Comparison of ENCODE assay signal across 19 cellular contexts in genomic region chr2:143252138-143252907, GRCh38.
A peak's percentile ranks its signal among the peaks of the same experiment; 100 is the strongest.
DNase-seq lines count a peak whose midpoint lies in the region; ATAC-seq lines count a peak whose summit lies in the region.
"Had no signal": no experiment of that assay in that cellular context is flagged by ENCODE, and none has a peak within 500 bp of the region (broad histone marks: within the 10 kb centered on the region; RNA-seq: fewer than 3 reads in every experiment).

No MANE protein-coding gene starts in this region.

- ATAC-seq in activated T-cell treated with anti-CD3 and anti-CD28 coated beads, Interleukin-2, amount 50 U/mL, for 4 hours, result peak; percentile 56 to 65
- ATAC-seq in activated naive CD8-positive, alpha-beta T cell treated with anti-CD3 and anti-CD28 coated beads, Interleukin-2, amount 50 U/mL, for 24 hours, result peak; percentile 47
- ATAC-seq: GM12878 had no signal

- H3K4me3 Mint-ChIP-seq in activated T-cell treated with anti-CD3 and anti-CD28 coated beads, Interleukin-2, amount 50 U/mL, for 4 hours, result peak overlapping the region; percentile 61
- H3K4me3 Mint-ChIP-seq in T-helper 1 cell treated with Interleukin-12 subunit alpha and Interleukin-12 subunit beta and Interleukin-4 antibody, amounts not matched to agents 30 μg/mL and 1 μg/mL, for 36 hours, result peak overlapping the region; percentile 57
- H3K4me3 Mint-ChIP-seq in activated naive CD8-positive, alpha-beta T cell treated with anti-CD3 and anti-CD28 coated beads, Interleukin-2, amount 50 U/mL, for 24 hours, result peak overlapping the region; percentile 63
- peak overlapping the region; percentile 55 for H3K4me3 Mint-ChIP-seq in stimulated activated naive CD8-positive, alpha-beta T cell treated with anti-CD3 and anti-CD28 coated beads, Interleukin-15, Interleukin-2, amounts not matched to agents 100 ng/mL and 50 ng/mL, for 24 hours

- H3K27ac ChIP-seq in substantia nigra (ENCODE audit: low read depth, low read length, poor library complexity, severe bottlenecking) (no peak overlapping the region), GM23248 (no peak overlapping the region)
- H3K27ac ChIP-seq: C4-2B had no signal

- H3K27ac Mint-ChIP-seq in T-helper 1 cell treated with Interleukin-12 subunit alpha and Interleukin-12 subunit beta and Interleukin-4 antibody, amounts not matched to agents 30 μg/mL and 1 μg/mL, for 36 hours, result peak overlapping the region; percentile 80
- peak overlapping the region; percentile 88 for H3K27ac Mint-ChIP-seq in activated naive CD8-positive, alpha-beta T cell treated with anti-CD3 and anti-CD28 coated beads, Interleukin-2, amount 50 U/mL, for 24 hours
- peak overlapping the region; percentile 77 for H3K27ac Mint-ChIP-seq in stimulated activated naive CD8-positive, alpha-beta T cell treated with anti-CD3 and anti-CD28 coated beads, Interleukin-15, Interleukin-2, amounts not matched to agents 100 ng/mL and 50 ng/mL, for 24 hours

- peaks cover 5% of the 10 kb centered on the region for H3K9me3 Mint-ChIP-seq in activated T-cell treated with anti-CD3 and anti-CD28 coated beads, Interleukin-2, amount 50 U/mL, for 4 hours
- H3K9me3 Mint-ChIP-seq in T-helper 1 cell treated with Interleukin-12 subunit alpha and Interleukin-12 subunit beta and Interleukin-4 antibody, amounts not matched to agents 30 μg/mL and 1 μg/mL, for 36 hours, result peaks cover 4% of the 10 kb centered on the region
- peaks cover 5% of the 10 kb centered on the region for H3K9me3 Mint-ChIP-seq in activated naive CD8-positive, alpha-beta T cell treated with anti-CD3 and anti-CD28 coated beads, Interleukin-2, amount 50 U/mL, for 24 hours
- H3K9me3 Mint-ChIP-seq in stimulated activated naive CD8-positive, alpha-beta T cell treated with anti-CD3 and anti-CD28 coated beads, Interleukin-15, Interleukin-2, amounts not matched to agents 100 ng/mL and 50 ng/mL, for 24 hours, result no peaks in the 10 kb centered on the region

- H3K27me3 ChIP-seq in GM23248 (replicated peaks; ENCODE audit: insufficient read depth), result peaks cover 20% of the 10 kb centered on the region; the same call in 1 of the 2 replicates

- no peaks in the 10 kb centered on the region for H3K36me3 ChIP-seq in GM23248 (ENCODE audit: low read depth)

- H4K20me1 ChIP-seq in GM23248 (ENCODE audit: insufficient read depth), result no peaks in the 10 kb centered on the region

- H3K9me2 ChIP-seq in GM23248 (ENCODE audit: insufficient read depth), result no peaks in the 10 kb centered on the region

- in situ Hi-C loops in GM23248 (cut with MboI), result no loop called here

- H3K27me3 Mint-ChIP-seq in activated T-cell treated with anti-CD3 and anti-CD28 coated beads, Interleukin-2, amount 50 U/mL, for 4 hours (ENCODE audit: low read depth), result no peaks in the 10 kb centered on the region
- no peaks in the 10 kb centered on the region for H3K27me3 Mint-ChIP-seq in T-helper 1 cell treated with Interleukin-12 subunit alpha and Interleukin-12 subunit beta and Interleukin-4 antibody, amounts not matched to agents 30 μg/mL and 1 μg/mL, for 36 hours (ENCODE audit: low read depth)
- H3K27me3 Mint-ChIP-seq in activated naive CD8-positive, alpha-beta T cell treated with anti-CD3 and anti-CD28 coated beads, Interleukin-2, amount 50 U/mL, for 24 hours, result no peaks in the 10 kb centered on the region
- no peaks in the 10 kb centered on the region for H3K27me3 Mint-ChIP-seq in stimulated activated naive CD8-positive, alpha-beta T cell treated with anti-CD3 and anti-CD28 coated beads, Interleukin-15, Interleukin-2, amounts not matched to agents 100 ng/mL and 50 ng/mL, for 24 hours

- H3K4me3 ChIP-seq in GM23248, result no peak overlapping the region
- H3K4me3 ChIP-seq: GM12878 had no signal

- H3F3A ChIP-seq in GM23248 (ENCODE audit: insufficient read depth), result no peaks in the 10 kb centered on the region

- no peak overlapping the region for H3K9ac ChIP-seq in GM23248

- WGBS in GM23248 (ENCODE audit: low coverage in 1 of 2, low lambda C conversion rate in 2 of 2, missing lambda C conversion rate in 2 of 2), 2 experiments, result 75% methylated on average over 5 of the region's 5 CpGs

- H3K4me1 ChIP-seq in GM23248 (ENCODE audit: insufficient read depth), result no peaks in the 10 kb centered on the region

- H3K4me1 Mint-ChIP-seq in activated T-cell treated with anti-CD3 and anti-CD28 coated beads, Interleukin-2, amount 50 U/mL, for 4 hours (ENCODE audit: low read depth), result peaks cover 53% of the 10 kb centered on the region
- peaks cover 53% of the 10 kb centered on the region for H3K4me1 Mint-ChIP-seq in T-helper 1 cell treated with Interleukin-12 subunit alpha and Interleukin-12 subunit beta and Interleukin-4 antibody, amounts not matched to agents 30 μg/mL and 1 μg/mL, for 36 hours (ENCODE audit: low read depth)
- peaks cover 69% of the 10 kb centered on the region for H3K4me1 Mint-ChIP-seq in activated naive CD8-positive, alpha-beta T cell treated with anti-CD3 and anti-CD28 coated beads, Interleukin-2, amount 50 U/mL, for 24 hours
- peaks cover 72% of the 10 kb centered on the region for H3K4me1 Mint-ChIP-seq in stimulated activated naive CD8-positive, alpha-beta T cell treated with anti-CD3 and anti-CD28 coated beads, Interleukin-15, Interleukin-2, amounts not matched to agents 100 ng/mL and 50 ng/mL, for 24 hours (ENCODE audit: low read depth)

- no peak overlapping the region for H3K4me2 ChIP-seq in GM23248 (ENCODE audit: unreplicated experiment)

- no peaks in the 10 kb centered on the region for H3K9me3 ChIP-seq in GM23248 (ENCODE audit: low read depth)

- DNase-seq in activated T-cell treated with anti-CD3 and anti-CD28 coated beads, Interleukin-2, amount 50 U/mL, for 4 hours, result no peak
- DNase-seq in activated T-cell treated with anti-CD3 and anti-CD28 coated beads for 4 hours (no peak), substantia nigra (lab: John Stamatoyannopoulos, UW) (no peak), hippocampal formation (lab: John Stamatoyannopoulos, UW) (no peak), GM23248 (no peak)
- no peak for DNase-seq in activated naive CD8-positive, alpha-beta T cell treated with anti-CD3 and anti-CD28 coated beads, Interleukin-2, amount 50 U/mL, for 24 hours
- DNase-seq: activated CD8-positive, alpha-beta memory T cell treated with anti-CD3 and anti-CD28 coated beads for 24 hours; activated gamma-delta T cell; DMS53; MM.1S; NCI-H1694; NCI-H774; retina; SHP77 treated with DMSO at 0.1 percent for 48 hours; stimulated activated CD4-positive, alpha-beta T cell treated with anti-CD3 and anti-CD28 coated beads, Interleukin-4, amount 100 ng/mL, for 24 hours had no signal

- H2AFZ ChIP-seq in GM23248, result no peak overlapping the region

- H3K36me3 Mint-ChIP-seq in activated T-cell treated with anti-CD3 and anti-CD28 coated beads, Interleukin-2, amount 50 U/mL, for 4 hours (ENCODE audit: insufficient read depth), result peaks cover 19% of the 10 kb centered on the region
- peaks cover 29% of the 10 kb centered on the region for H3K36me3 Mint-ChIP-seq in T-helper 1 cell treated with Interleukin-12 subunit alpha and Interleukin-12 subunit beta and Interleukin-4 antibody, amounts not matched to agents 30 μg/mL and 1 μg/mL, for 36 hours (ENCODE audit: low read depth)
- H3K36me3 Mint-ChIP-seq in activated naive CD8-positive, alpha-beta T cell treated with anti-CD3 and anti-CD28 coated beads, Interleukin-2, amount 50 U/mL, for 24 hours (ENCODE audit: low read depth), result peaks cover 16% of the 10 kb centered on the region
- H3K36me3 Mint-ChIP-seq in stimulated activated naive CD8-positive, alpha-beta T cell treated with anti-CD3 and anti-CD28 coated beads, Interleukin-15, Interleukin-2, amounts not matched to agents 100 ng/mL and 50 ng/mL, for 24 hours (ENCODE audit: low read depth), result peaks cover 18% of the 10 kb centered on the region

- H3K79me2 ChIP-seq in GM23248 (ENCODE audit: insufficient read depth), result no peaks in the 10 kb centered on the region
